ENCODE assay signal across 28 cellular contexts in genomic region chr16:57915811-57916479, GRCh38. TPM values are rescaled to one million over a fixed set of nuclear protein-coding genes. Genes with fewer than 3 reads are reported as not detected.
"Had no signal": no experiment of that assay in that cellular context is flagged by ENCODE, and none has a peak within 500 bp of the region (broad histone marks: within the 10 kb centered on the region; RNA-seq: fewer than 3 reads in every experiment).

No MANE protein-coding gene starts in this region.

- H3K36me3 ChIP-seq: ascending aorta, WERI-Rb-1 had no signal

- ATAC-seq: activated CD4-positive, alpha-beta T cell treated with anti-CD3 and anti-CD28 coated beads for 36 hours; activated naive CD4-positive, alpha-beta T cell treated with anti-CD3 and anti-CD28 coated beads, Interleukin-2, amount 50 U/mL, for 72 hours; activated naive CD8-positive, alpha-beta T cell treated with anti-CD3 and anti-CD28 coated beads, Interleukin-2, amount 50 U/mL, for 24 hours; activated T-cell treated with anti-CD3 and anti-CD28 coated beads, Interleukin-2, amount 50 U/mL, for 4 hours; body of pancreas; Panc1; T-cell had no signal

- H3K27me3 ChIP-seq: ascending aorta, body of pancreas had no signal

- DNase-seq: activated CD4-positive, alpha-beta T cell treated with anti-CD3 and anti-CD28 coated beads for 36 hours; activated CD4-positive, alpha-beta T cell treated with anti-CD3 and anti-CD28 coated beads, Interleukin-2, amount 50 U/mL, for 4 hours; activated CD8-positive, alpha-beta memory T cell treated with anti-CD3 and anti-CD28 coated beads for 24 hours; activated effector memory CD4-positive, alpha-beta T cell treated with anti-CD3 and anti-CD28 coated beads, Interleukin-2, amount 50 U/mL, for 16 hours; activated naive CD4-positive, alpha-beta T cell treated with Interleukin-2 at 50 U/mL for 16 hours; activated naive CD8-positive, alpha-beta T cell treated with anti-CD3 and anti-CD28 coated beads, Interleukin-2, amount 50 U/mL, for 24 hours; activated T-cell treated with anti-CD3 and anti-CD28 coated beads, Interleukin-2, amount 50 U/mL, for 4 hours; amniotic stem cell; body of pancreas; cortex of kidney; KG1; NCI-H1048; NCI-H146; NCI-H187 treated with DMSO at 0.1 percent for 48 hours; NCI-H2081 treated with DMSO at 0.1 percent for 48 hours; NCI-H446; NCI-H524; SHP77 treated with DMSO at 0.1 percent for 48 hours; T-cell; WERI-Rb-1 had no signal

- H3K27ac ChIP-seq: ascending aorta, body of pancreas, WERI-Rb-1 had no signal

- H3K4me3 ChIP-seq: ascending aorta, body of pancreas had no signal

- H3K9me3 ChIP-seq: ascending aorta, body of pancreas had no signal

- H3K4me1 ChIP-seq: ascending aorta, body of pancreas had no signal

RNA-seq across cellular contexts. Expression of gene CNGB1, which starts 55.0 kb away (rescaled TPM):
- total RNA-seq: activated CD4-positive, alpha-beta T cell treated with anti-CD3 and anti-CD28 coated beads for 36 hours; activated T-cell treated with anti-CD3 and anti-CD28 coated beads, Interleukin-2, amount 50 U/mL, for 4 hours; ascending aorta; body of pancreas; LHCN-M2; M059J; OCI-LY7; SK-MEL-5; T-cell; T-helper 2 cell treated with Interferon-gamma antibody and Interleukin-4, amounts not matched to agents 100 ng/mL and 5 ng/mL, for 36 hours had no signal
